Comparison of ENCODE assay signal across 8 cellular contexts in the genomic region with DNA sequence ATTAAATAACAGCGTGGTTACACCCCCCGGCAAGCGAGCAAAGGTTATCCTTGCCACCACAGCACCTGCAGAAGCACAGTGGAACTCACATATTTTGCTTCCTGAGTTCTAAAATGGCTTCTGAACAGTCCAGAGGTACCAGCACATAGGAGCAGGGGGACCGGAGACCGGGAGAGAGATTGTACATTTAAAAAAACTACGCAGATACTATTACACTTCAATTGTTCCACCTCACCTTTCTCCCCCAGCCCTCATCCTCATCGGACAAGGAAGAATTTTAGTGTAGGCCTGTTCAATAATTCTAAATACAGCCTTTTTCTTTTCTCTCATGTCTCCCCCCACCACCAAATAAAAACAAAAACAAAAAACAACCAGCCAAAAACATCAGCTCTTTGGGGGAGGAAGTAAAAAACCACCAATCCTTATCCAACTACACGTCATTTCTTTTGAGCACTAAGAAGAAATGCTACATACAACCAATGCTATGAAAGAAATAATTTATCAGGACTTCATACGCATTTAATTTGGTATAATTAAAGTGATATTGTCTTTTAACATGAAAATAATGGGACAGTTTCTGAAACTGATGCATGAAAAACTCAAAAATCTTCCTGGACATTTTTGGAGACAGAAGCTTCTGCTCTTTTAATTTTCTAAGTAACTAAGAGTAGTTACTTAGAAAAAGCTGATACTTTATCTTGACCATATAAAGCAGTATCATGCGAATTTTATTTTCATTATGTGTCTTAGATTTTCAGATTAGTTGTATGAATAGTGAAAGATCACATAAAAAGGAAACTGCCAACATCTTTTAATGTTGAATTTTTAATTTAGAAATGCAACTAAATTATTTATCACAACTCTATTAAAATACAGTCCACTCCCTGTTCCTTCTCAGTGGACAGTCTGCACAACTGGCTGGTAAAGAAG. TPM values are rescaled to one million over a fixed set of nuclear protein-coding genes. Genes with fewer than 3 reads are reported as not detected.
DNase-seq lines count a peak whose midpoint lies in the region; ATAC-seq lines count a peak whose summit lies in the region.

No MANE protein-coding gene starts in this region.

- CTCF ChIA-PET in activated CD4-positive, alpha-beta T cell treated with anti-CD3 and anti-CD28 coated beads, Interleukin-2, amount 10 ng/mL, durations not matched to agents 7 days and 5 days (lab: Charles Lee), result interaction anchor here (0.6 to 1.9 kb wide), 2 partner anchors 10 to 212 kb away, joined by 3 to 7 read pairs; no protein-coding TSS in a partner anchor

- peaks cover 66% of the 10 kb centered on the region for H3K27me3 Mint-ChIP-seq in activated CD4-positive, alpha-beta T cell treated with anti-CD3 and anti-CD28 coated beads, Interleukin-2, amount 10 ng/mL, durations not matched to agents 7 days and 5 days
- H3K27me3 Mint-ChIP-seq in activated naive CD8-positive, alpha-beta T cell treated with anti-CD3 and anti-CD28 coated beads for 36 hours, result peaks cover 49% of the 10 kb centered on the region

- peak; percentile 27 for DNase-seq in activated CD4-positive, alpha-beta T cell treated with anti-CD3 and anti-CD28 coated beads, Interleukin-2, amount 10 ng/mL, durations not matched to agents 7 days and 5 days
- DNase-seq in activated CD4-positive, alpha-beta T cell treated with anti-CD3 and anti-CD28 coated beads for 48 hours, result no peak
- DNase-seq in NCI-H2171 (lab: John Stamatoyannopoulos, UW) (peak; percentile 51), iPS-NIHi11 (ENCODE audit: low spot score) (peak; percentile 13), GOT3 (lab: John Stamatoyannopoulos, UW) (no peak)
- no peak for DNase-seq in activated naive CD8-positive, alpha-beta T cell treated with anti-CD3 and anti-CD28 coated beads for 36 hours

- no peak for ATAC-seq in HG03439 (IDR thresholded peaks at IDR 0.05; ENCODE audit: unreplicated experiment)

- POLR2A ChIA-PET in activated CD4-positive, alpha-beta T cell treated with anti-CD3 and anti-CD28 coated beads, Interleukin-2, amount 10 ng/mL, durations not matched to agents 7 days and 5 days (lab: Charles Lee), result no interaction called here

- peak overlapping the region; percentile 78 for H3K4me3 Mint-ChIP-seq in activated CD4-positive, alpha-beta T cell treated with anti-CD3 and anti-CD28 coated beads, Interleukin-2, amount 10 ng/mL, durations not matched to agents 7 days and 5 days
- H3K4me3 Mint-ChIP-seq in activated naive CD8-positive, alpha-beta T cell treated with anti-CD3 and anti-CD28 coated beads for 36 hours, result peak overlapping the region; percentile 72

- H3K4me1 Mint-ChIP-seq in activated CD4-positive, alpha-beta T cell treated with anti-CD3 and anti-CD28 coated beads, Interleukin-2, amount 10 ng/mL, durations not matched to agents 7 days and 5 days, result peaks cover 29% of the 10 kb centered on the region
- peaks cover 21% of the 10 kb centered on the region for H3K4me1 Mint-ChIP-seq in activated naive CD8-positive, alpha-beta T cell treated with anti-CD3 and anti-CD28 coated beads for 36 hours

- H3K9me3 ChIP-seq in stomach smooth muscle (ENCODE audit: control insufficient read depth in 2 of 2, low read length in 2 of 2), result no peaks in the 10 kb centered on the region

- H3K36me3 ChIP-seq in stomach smooth muscle (ENCODE audit: control insufficient read depth in 2 of 2, insufficient read depth in 2 of 2, low read length in 2 of 2), result no peaks in the 10 kb centered on the region

- peak overlapping the region; percentile 80 to 81 for H3K9ac ChIP-seq in stomach smooth muscle (ENCODE audit: low read length in 2 of 2)

- peak overlapping the region; percentile 97 for H3K27ac ChIP-seq in stomach smooth muscle (ENCODE audit: low read length)

- H3K36me3 Mint-ChIP-seq in activated CD4-positive, alpha-beta T cell treated with anti-CD3 and anti-CD28 coated beads, Interleukin-2, amount 10 ng/mL, durations not matched to agents 7 days and 5 days (ENCODE audit: low read depth), result peaks cover 29% of the 10 kb centered on the region
- H3K36me3 Mint-ChIP-seq in activated naive CD8-positive, alpha-beta T cell treated with anti-CD3 and anti-CD28 coated beads for 36 hours, result peaks cover 2% of the 10 kb centered on the region

- H3K9me3 Mint-ChIP-seq in activated CD4-positive, alpha-beta T cell treated with anti-CD3 and anti-CD28 coated beads, Interleukin-2, amount 10 ng/mL, durations not matched to agents 7 days and 5 days, result no peaks in the 10 kb centered on the region
- no peaks in the 10 kb centered on the region for H3K9me3 Mint-ChIP-seq in activated naive CD8-positive, alpha-beta T cell treated with anti-CD3 and anti-CD28 coated beads for 36 hours

- H3K27ac Mint-ChIP-seq in activated CD4-positive, alpha-beta T cell treated with anti-CD3 and anti-CD28 coated beads, Interleukin-2, amount 10 ng/mL, durations not matched to agents 7 days and 5 days, result peak overlapping the region; percentile 79
- peak overlapping the region; percentile 38 for H3K27ac Mint-ChIP-seq in activated naive CD8-positive, alpha-beta T cell treated with anti-CD3 and anti-CD28 coated beads for 36 hours

- H3K27me3 ChIP-seq in stomach smooth muscle (ENCODE audit: control insufficient read depth in 1 of 2, insufficient read depth in 2 of 2, low read length in 2 of 2), result peaks cover 0 to 2% of the 10 kb centered on the region in 2 donors

- no peaks in the 10 kb centered on the region for H3K4me1 ChIP-seq in stomach smooth muscle (ENCODE audit: control insufficient read depth, insufficient read depth, low read length)

- peak overlapping the region; percentile 74 to 83 for H3K4me3 ChIP-seq in stomach smooth muscle (ENCODE audit: low read length in 2 of 2)

RNA-seq across cellular contexts. Expression of a gene that starts 9.1 kb away (rescaled TPM):
- total RNA-seq in activated CD4-positive, alpha-beta T cell treated with anti-CD3 and anti-CD28 coated beads, Interleukin-2, amount 10 ng/mL, durations not matched to agents 7 days and 5 days, result 10 to 100 TPM; 80.0 to 82.3 TPM
- 10 to 100 TPM; 13.0 to 13.6 TPM for total RNA-seq in activated naive CD8-positive, alpha-beta T cell treated with anti-CD3 and anti-CD28 coated beads for 36 hours

RNA-seq across cellular contexts. Expression of a gene that starts 19.1 kb away (rescaled TPM):
- total RNA-seq in activated CD4-positive, alpha-beta T cell treated with anti-CD3 and anti-CD28 coated beads, Interleukin-2, amount 10 ng/mL, durations not matched to agents 7 days and 5 days, result 10 to 100 TPM; 84.6 to 88.2 TPM
- total RNA-seq in activated naive CD8-positive, alpha-beta T cell treated with anti-CD3 and anti-CD28 coated beads for 36 hours, result 10 to 100 TPM; 83.7 to 88.5 TPM

Comparison
In these comparisons a context has a peak if more than half of its experiments do, and no peak if none do; other contexts are left out.
1. DNase-seq: peak in activated CD4-positive, alpha-beta T cell treated with anti-CD3 and anti-CD28 coated beads, Interleukin-2, amount 10 ng/mL, durations not matched to agents 7 days and 5 days (single experiment), NCI-H2171 (single experiment) and iPS-NIHi11 (single experiment); none in activated CD4-positive, alpha-beta T cell treated with anti-CD3 and anti-CD28 coated beads for 48 hours (single experiment), activated naive CD8-positive, alpha-beta T cell treated with anti-CD3 and anti-CD28 coated beads for 36 hours (single experiment) and GOT3 (single experiment).
2. RNA of a gene that starts 9.1 kb away (total RNA-seq): 80.0 to 82.3 TPM in activated CD4-positive, alpha-beta T cell treated with anti-CD3 and anti-CD28 coated beads, Interleukin-2, amount 10 ng/mL, durations not matched to agents 7 days and 5 days; 13.0 to 13.6 TPM in activated naive CD8-positive, alpha-beta T cell treated with anti-CD3 and anti-CD28 coated beads for 36 hours; every median in the first group is over 4 times any median in the second.